ENCODE assay signal across 1 cellular context in genomic region chr18:32803571-32803970, GRCh38.
A peak's percentile ranks its signal among the peaks of the same experiment; 100 is the strongest.
TF ChIP-seq lines count a peak whose summit lies in the region.

No MANE protein-coding gene starts in this region.

TF ChIP-seq in HepG2, 621 proteins besides CTCF, POLR2A, EP300 and RAD21 (continued from another document and continues in another):
- TF ChIP-seq ZHX2 (IDR thresholded peaks at IDR 0.05; ENCODE audit: low read depth) = 0 out of 2 replicates have a peak, but pooled peaks have one; percentile 29
- TF ChIP-seq ZHX2 (CRISPR knock-in tag; IDR thresholded peaks at IDR 0.05; ENCODE audit: borderline replicate concordance) = no peak
- no peak for TF ChIP-seq IKZF4 (CRISPR knock-in tag; IDR thresholded peaks at IDR 0.05; ENCODE audit: borderline replicate concordance, low read depth, not compliant biosample characterization)
- peak; percentile 91 for TF ChIP-seq ZGPAT (CRISPR knock-in tag; IDR thresholded peaks at IDR 0.05)
- peak in 1 of 2 experiments; percentile 79; a peak in 1 of 4 replicates for TF ChIP-seq KLF16 (CRISPR knock-in tag; IDR thresholded peaks at IDR 0.05)
- TF ChIP-seq FOXM1 (CRISPR knock-in tag; IDR thresholded peaks at IDR 0.05) = no peak
- 0 out of 2 replicates have a peak, but pooled peaks have one; percentile 11 for TF ChIP-seq GABPB1 (CRISPR knock-in tag; IDR thresholded peaks at IDR 0.05)
- TF ChIP-seq CCDC6 (CRISPR knock-in tag; IDR thresholded peaks at IDR 0.05) = no peak
- no peak for TF ChIP-seq IRF9 (CRISPR knock-in tag; IDR thresholded peaks at IDR 0.05; ENCODE audit: borderline replicate concordance)
- no peak for TF ChIP-seq ZNF280B (CRISPR knock-in tag; IDR thresholded peaks at IDR 0.05; ENCODE audit: borderline replicate concordance)
- TF ChIP-seq TEAD2 (CRISPR knock-in tag; IDR thresholded peaks at IDR 0.05) = no peak
- TF ChIP-seq SIX1 (CRISPR knock-in tag; IDR thresholded peaks at IDR 0.05; ENCODE audit: borderline replicate concordance) = peak; percentile 55; the same call in 1 of the 2 replicates
- TF ChIP-seq ZNF441 (CRISPR knock-in tag; IDR thresholded peaks at IDR 0.05; ENCODE audit: borderline replicate concordance) = no peak
- peak; percentile 94 for TF ChIP-seq HMG20A (CRISPR knock-in tag; IDR thresholded peaks at IDR 0.05; ENCODE audit: borderline replicate concordance)
- TF ChIP-seq SAP130 (CRISPR knock-in tag; IDR thresholded peaks at IDR 0.05; ENCODE audit: low read depth) = peak; percentile 80
- TF ChIP-seq PAXIP1 (CRISPR knock-in tag; conservative IDR thresholded peaks at IDR 0.05) = peak; percentile 99
- no peak for TF ChIP-seq TMF1 (CRISPR knock-in tag; IDR thresholded peaks at IDR 0.05; ENCODE audit: low read depth)
- TF ChIP-seq PITX1 (CRISPR knock-in tag; IDR thresholded peaks at IDR 0.05) = peak; percentile 93
- TF ChIP-seq GABPA (IDR thresholded peaks at IDR 0.05; ENCODE audit: low read depth, low read length) = no peak
- peak; percentile 42; the same call in 1 of the 2 replicates for TF ChIP-seq GABPA (CRISPR knock-in tag; IDR thresholded peaks at IDR 0.05; ENCODE audit: low read depth)
- 0 out of 2 replicates have a peak, but pooled peaks have one; percentile 45 for TF ChIP-seq ZBTB33 (CRISPR knock-in tag; IDR thresholded peaks at IDR 0.05)
- peak; percentile 87 for TF ChIP-seq TEAD3 (CRISPR knock-in tag; optimal IDR thresholded peaks at IDR 0.05; ENCODE audit: borderline replicate concordance)
- no peak for TF ChIP-seq ZNF3 (CRISPR knock-in tag; IDR thresholded peaks at IDR 0.05)
- TF ChIP-seq JDP2 (CRISPR knock-in tag; IDR thresholded peaks at IDR 0.05; ENCODE audit: borderline replicate concordance) = no peak
- TF ChIP-seq XBP1 (CRISPR knock-in tag; IDR thresholded peaks at IDR 0.05) = no peak
- no peak; the same call in 1 of the 2 replicates for TF ChIP-seq AFF4 (CRISPR knock-in tag; IDR thresholded peaks at IDR 0.05)
- peak; percentile 17; the same call in 1 of the 2 replicates for TF ChIP-seq ZSCAN29 (CRISPR knock-in tag; conservative IDR thresholded peaks at IDR 0.05)
- TF ChIP-seq NKX3-1 (CRISPR knock-in tag; IDR thresholded peaks at IDR 0.05) = no peak
